ENCODE assay signal across 12 cellular contexts in genomic region chr13:29922281-29922821, GRCh38.
DNase-seq lines count a peak whose midpoint lies in the region; ATAC-seq and TF ChIP-seq lines count a peak whose summit lies in the region.
"Had no signal": no experiment of that assay in that cellular context is flagged by ENCODE, and none has a peak within 500 bp of the region (broad histone marks: within the 10 kb centered on the region; RNA-seq: fewer than 3 reads in every experiment).

No MANE protein-coding gene starts in this region.

- H2AFZ ChIP-seq in hepatocyte, result no peak overlapping the region

- no peaks in the 10 kb centered on the region for H3K9me3 Mint-ChIP-seq in activated naive CD8-positive, alpha-beta T cell treated with anti-CD3 and anti-CD28 coated beads, Interleukin-2, amount 50 U/mL, for 24 hours

- WGBS in hepatocyte (ENCODE audit: low lambda C conversion rate, missing lambda C conversion rate), result 80% methylated on average over 7 of the region's 7 CpGs
- 53% methylated on average over 7 of the region's 7 CpGs for WGBS in suprapubic skin

- no peak overlapping the region for H3K4me3 Mint-ChIP-seq in activated naive CD8-positive, alpha-beta T cell treated with anti-CD3 and anti-CD28 coated beads, Interleukin-2, amount 50 U/mL, for 24 hours

- H3K4me1 Mint-ChIP-seq in activated naive CD8-positive, alpha-beta T cell treated with anti-CD3 and anti-CD28 coated beads, Interleukin-2, amount 50 U/mL, for 24 hours, result peaks cover 12% of the 10 kb centered on the region

- no peaks in the 10 kb centered on the region for H3K36me3 Mint-ChIP-seq in activated naive CD8-positive, alpha-beta T cell treated with anti-CD3 and anti-CD28 coated beads, Interleukin-2, amount 50 U/mL, for 24 hours (ENCODE audit: low read depth)

- H3K9me2 ChIP-seq in hepatocyte (replicated peaks; ENCODE audit: insufficient read depth), result no peaks in the 10 kb centered on the region

- no peaks in the 10 kb centered on the region for H3K36me3 ChIP-seq in ascending aorta
- no peaks in the 10 kb centered on the region for H3K36me3 ChIP-seq in hepatocyte (replicated peaks; ENCODE audit: insufficient read depth, low read depth)
- H3K36me3 ChIP-seq in suprapubic skin, result no peaks in the 10 kb centered on the region
- no peaks in the 10 kb centered on the region for H3K36me3 ChIP-seq in A673 (ENCODE audit: insufficient read depth, low read length, poor library complexity, severe bottlenecking)

- no peak for TF ChIP-seq POLR2A in suprapubic skin (IDR thresholded peaks at IDR 0.05)

- CTCF ChIA-PET in A673 (lab: Charles Lee), result no interaction called here

- intact Hi-C loops in ascending aorta (cut with DNase I) (loop anchor here (5.0 to 10.0 kb wide), 5 partner anchors 148 to 952 kb away; partner anchors contain the start of genes HMGB1 and KATNAL1), A673 (cut with micrococcal nuclease; ENCODE audit: unreplicated experiment) (loop anchor here (10.0 kb wide), 1 partner anchor 148 kb away; no protein-coding TSS in a partner anchor)

- DNase-seq in HCEC 1CT (peak; percentile 43), ascending aorta (ENCODE audit: low spot score in 2 of 2) (no peak), hepatocyte (ENCODE audit: low spot score) (no peak), suprapubic skin (ENCODE audit: low spot score in 2 of 2) (no peak), A673 (ENCODE audit: low spot score) (no peak)
- no peak for DNase-seq in stimulated activated CD4-positive, alpha-beta T cell treated with anti-CD3 and anti-CD28 coated beads, Interleukin-1b, Interleukin-23, amount 100 ng/mL, for 48 hours
- DNase-seq in activated naive CD8-positive, alpha-beta T cell treated with anti-CD3 and anti-CD28 coated beads, Interleukin-2, amount 50 U/mL, for 24 hours, result no peak
- no peak for DNase-seq in stimulated activated naive CD4-positive, alpha-beta T cell treated with Interleukin-2 at 50 U/mL for 16 hours (lab: John Stamatoyannopoulos, UW)
- DNase-seq: islet precursor cell, NCI-H1417, T-helper 1 cell, testis had no signal

- H3K27me3 ChIP-seq in ascending aorta (no peaks in the 10 kb centered on the region), hepatocyte (no peaks in the 10 kb centered on the region), suprapubic skin (no peaks in the 10 kb centered on the region), A673 (replicated peaks; ENCODE audit: insufficient read depth, low read depth, low read length, poor library complexity) (no peaks in the 10 kb centered on the region)
- H3K27me3 ChIP-seq: testis had no signal

- H3K9me3 ChIP-seq in ascending aorta, result no peaks in the 10 kb centered on the region
- no peaks in the 10 kb centered on the region for H3K9me3 ChIP-seq in hepatocyte (ENCODE audit: low read depth)
- no peaks in the 10 kb centered on the region for H3K9me3 ChIP-seq in suprapubic skin
- no peaks in the 10 kb centered on the region for H3K9me3 ChIP-seq in A673 (ENCODE audit: low read depth, low read length, poor library complexity, severe bottlenecking)
- H3K9me3 ChIP-seq: testis had no signal

- peaks cover 15 to 36% of the 10 kb centered on the region in 2 donors for H3K4me1 ChIP-seq in ascending aorta
- peaks cover 41% of the 10 kb centered on the region for H3K4me1 ChIP-seq in hepatocyte (ENCODE audit: insufficient read depth)
- H3K4me1 ChIP-seq in suprapubic skin, result peaks cover 72% of the 10 kb centered on the region
- peaks cover 4% of the 10 kb centered on the region for H3K4me1 ChIP-seq in A673 (ENCODE audit: insufficient read depth, low read length, poor library complexity, severe bottlenecking)

- POLR2A ChIA-PET in A673 (lab: Charles Lee; ENCODE audit: low non-redundant PET), result interaction anchor here (0.6 kb wide), 1 partner anchor 491 kb away, joined by 5 read pairs; no protein-coding TSS in a partner anchor

- TF ChIP-seq CTCF in ascending aorta (IDR thresholded peaks at IDR 0.05), result no peak
- TF ChIP-seq CTCF in hepatocyte (IDR thresholded peaks at IDR 0.05; ENCODE audit: poor library complexity), result no peak
- TF ChIP-seq CTCF in suprapubic skin (IDR thresholded peaks at IDR 0.05), result no peak
- TF ChIP-seq CTCF in A673 (conservative IDR thresholded peaks at IDR 0.05; ENCODE audit: low read depth, low read length), result no peak

- H3K27ac Mint-ChIP-seq in activated naive CD8-positive, alpha-beta T cell treated with anti-CD3 and anti-CD28 coated beads, Interleukin-2, amount 50 U/mL, for 24 hours, result no peak overlapping the region

- no peak overlapping the region for H3K4me2 ChIP-seq in hepatocyte

- H3K4me3 ChIP-seq in ascending aorta, result no peak overlapping the region
- H3K4me3 ChIP-seq in hepatocyte, result no peak overlapping the region
- H3K4me3 ChIP-seq in suprapubic skin, result no peak overlapping the region
- no peak overlapping the region for H3K4me3 ChIP-seq in A673 (ENCODE audit: low read depth, low read length, poor library complexity, severe bottlenecking)
- H3K4me3 ChIP-seq: testis had no signal

- H3K79me2 ChIP-seq in hepatocyte, result no peaks in the 10 kb centered on the region

- ATAC-seq in activated naive CD8-positive, alpha-beta T cell treated with anti-CD3 and anti-CD28 coated beads, Interleukin-2, amount 50 U/mL, for 24 hours, result no peak

- no peaks in the 10 kb centered on the region for H4K20me1 ChIP-seq in hepatocyte (ENCODE audit: insufficient read depth, poor library complexity, severe bottlenecking)

- BruUV-seq in A673 (replicated peaks; lab: Mats Ljungman, UMichigan), result no TSS peak

- TF ChIP-seq EP300 in suprapubic skin (IDR thresholded peaks at IDR 0.05), result no peak

- no peaks in the 10 kb centered on the region for H3K27me3 Mint-ChIP-seq in activated naive CD8-positive, alpha-beta T cell treated with anti-CD3 and anti-CD28 coated beads, Interleukin-2, amount 50 U/mL, for 24 hours

- H3K27ac ChIP-seq in ascending aorta (peak overlapping the region; percentile 85 to 93), hepatocyte (peak overlapping the region; percentile 97), suprapubic skin (peak overlapping the region; percentile 87), A673 (ENCODE audit: low read depth, low read length, poor library complexity, severe bottlenecking) (no peak overlapping the region)
- H3K27ac ChIP-seq: testis had no signal
